In genomic region chr18:48140738-48141137, GRCh38 we compare ENCODE assay signal across 16 cellular contexts.
"Had no signal": no experiment of that assay in that cellular context is flagged by ENCODE, and none has a peak within 500 bp of the region (broad histone marks: within the 10 kb centered on the region; RNA-seq: fewer than 3 reads in every experiment).

No MANE protein-coding gene starts in this region.

- H3K9me3 Mint-ChIP-seq: activated B cell treated with CpG ODN at 0.5 μM for 24 hours; activated naive CD4-positive, alpha-beta T cell treated with anti-CD3 and anti-CD28 coated beads, Interleukin-2, amount 50 U/mL, for 24 hours; dendritic cell treated with granulocyte-macrophage colony-stimulating factor and Interleukin-4, amounts not matched to agents 40 ng/mL and 50 ng/mL, for 4 days; effector memory CD8-positive, alpha-beta T cell; natural killer cell had no signal

- H3K27ac ChIP-seq: epithelial cell of prostate, SK-N-MC, tibial artery had no signal

- H3K4me1 Mint-ChIP-seq: natural killer cell had no signal

- H3K27me3 ChIP-seq: body of pancreas had no signal

- H3K27ac Mint-ChIP-seq: activated B cell treated with CpG ODN at 0.5 μM for 24 hours; activated naive CD4-positive, alpha-beta T cell treated with anti-CD3 and anti-CD28 coated beads, Interleukin-2, amount 50 U/mL, for 24 hours; natural killer cell had no signal

- H3K36me3 Mint-ChIP-seq: activated naive CD4-positive, alpha-beta T cell treated with anti-CD3 and anti-CD28 coated beads, Interleukin-2, amount 50 U/mL, for 24 hours; natural killer cell had no signal

- DNase-seq: activated B cell treated with CpG ODN at 0.5 μM for 24 hours; activated CD4-positive, alpha-beta T cell treated with anti-CD3 and anti-CD28 coated beads, Interleukin-2, amount 50 U/mL, for 1 hour; body of pancreas; effector memory CD8-positive, alpha-beta T cell; hypothalamus; kidney glomerular epithelial cell; natural killer cell; stimulated activated CD4-positive, alpha-beta T cell treated with anti-CD3 and anti-CD28 coated beads, Interleukin-2, amount 100 ng/mL, for 24 hours; T-helper 1 cell; tibial artery had no signal

- H3K4me3 ChIP-seq: body of pancreas, mucosa of descending colon, prostate gland, SK-N-MC, tibial artery had no signal

- H3K4me3 Mint-ChIP-seq: activated B cell treated with CpG ODN at 0.5 μM for 24 hours; activated naive CD4-positive, alpha-beta T cell treated with anti-CD3 and anti-CD28 coated beads, Interleukin-2, amount 50 U/mL, for 24 hours; dendritic cell treated with granulocyte-macrophage colony-stimulating factor and Interleukin-4, amounts not matched to agents 40 ng/mL and 50 ng/mL, for 4 days; effector memory CD8-positive, alpha-beta T cell; natural killer cell had no signal

- H3K9me3 ChIP-seq: body of pancreas, mucosa of descending colon, prostate gland, tibial artery had no signal

- H3K36me3 ChIP-seq: prostate gland, tibial artery had no signal
